Comparison of ENCODE assay signal across 6 cellular contexts in the genomic region with DNA sequence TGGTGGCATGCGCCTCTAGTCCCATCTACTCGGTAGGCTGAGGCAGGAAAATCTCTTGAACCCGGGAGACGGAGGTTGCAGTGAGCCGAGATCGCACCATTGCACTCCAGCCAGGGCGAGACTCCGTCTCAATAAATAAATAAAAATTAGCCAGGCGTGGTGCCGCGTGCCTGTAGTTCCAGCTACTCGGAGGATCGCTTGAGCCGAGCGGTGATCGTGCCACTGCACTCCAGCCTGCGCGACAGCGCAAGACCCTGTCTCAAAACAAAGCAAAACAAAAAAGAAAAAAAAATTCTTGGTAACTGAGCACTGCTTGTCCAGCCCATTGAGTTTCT. TPM values are rescaled to one million over a fixed set of nuclear protein-coding genes. Genes with fewer than 3 reads are reported as not detected.
DNase-seq lines count a peak whose midpoint lies in the region; TF ChIP-seq lines count a peak whose summit lies in the region.

No MANE protein-coding gene starts in this region.

- in situ Hi-C loops in ACHN (cut with HindIII; ENCODE audit: low pct_ligation_motif_present, low pct_unique_long_range_greater_than_20kb, low sequenced_read_pairs) = no loop called here

- H3K4me3 ChIP-seq in Peyer's patch (peak overlapping the region; percentile 71 to 94 (median 86)), fibroblast of pulmonary artery (replicated peaks; ENCODE audit: low read depth, low read length) (peak overlapping the region; percentile 98), stomach smooth muscle (ENCODE audit: low read length in 2 of 2) (peak overlapping the region; percentile 95 to 99)

- no peak for TF ChIP-seq POLR2A in Peyer's patch (IDR thresholded peaks at IDR 0.05)

- H3K4me1 ChIP-seq in Peyer's patch (peaks cover 0 to 23% (median 10%) of the 10 kb centered on the region in 4 donors), stomach smooth muscle (ENCODE audit: control insufficient read depth, insufficient read depth, low read length) (peaks cover 20% of the 10 kb centered on the region)

- no peaks in the 10 kb centered on the region for H3K27me3 ChIP-seq in Peyer's patch
- no peaks in the 10 kb centered on the region for H3K27me3 ChIP-seq in stomach smooth muscle (ENCODE audit: control insufficient read depth in 1 of 2, insufficient read depth in 2 of 2, low read length in 2 of 2)

- no peak for TF ChIP-seq CTCF in Peyer's patch (IDR thresholded peaks at IDR 0.05)
- no peak for TF ChIP-seq CTCF in fibroblast of pulmonary artery (IDR thresholded peaks at IDR 0.05; ENCODE audit: low read length, missing control alignments)

- peak overlapping the region; percentile 89 to 94 (median 91) for H3K27ac ChIP-seq in Peyer's patch
- H3K27ac ChIP-seq in stomach smooth muscle (ENCODE audit: low read length) = peak overlapping the region; percentile 89

- no peaks in the 10 kb centered on the region for H3K9me3 ChIP-seq in Peyer's patch
- no peaks in the 10 kb centered on the region for H3K9me3 ChIP-seq in stomach smooth muscle (ENCODE audit: control insufficient read depth in 2 of 2, low read length in 2 of 2)

- peak overlapping the region; percentile 91 to 95 for H3K9ac ChIP-seq in stomach smooth muscle (ENCODE audit: low read length in 2 of 2)

- peaks cover 0 to 54% (median 0%) of the 10 kb centered on the region in 3 donors for H3K36me3 ChIP-seq in Peyer's patch
- H3K36me3 ChIP-seq in stomach smooth muscle (ENCODE audit: control insufficient read depth in 2 of 2, insufficient read depth in 2 of 2, low read length in 2 of 2) = peaks cover 43 to 49% of the 10 kb centered on the region in 2 donors

- no peak for DNase-seq in Peyer's patch
- no peak for DNase-seq in fibroblast of pulmonary artery (ENCODE audit: low read depth)
- no peak for DNase-seq in ACHN
- no peak for DNase-seq in OCI-M2 (lab: John Stamatoyannopoulos, UW; ENCODE audit: unreplicated experiment)
- DNase-seq in EL = no peak

RNA-seq across cellular contexts. Expression of a gene that starts 0.7 kb away (rescaled TPM):
- total RNA-seq in Peyer's patch = 10 to 100 TPM; 31.3 to 66.8 (median 39.7) TPM

RNA-seq across cellular contexts. Expression of a gene that starts 9.4 kb away (rescaled TPM):
- 1 to 10 TPM in 3 of 4 donors, not detected in 1; 3.7 to 5.0 (median 3.8) TPM for total RNA-seq in Peyer's patch

RNA-seq across cellular contexts. Expression of a gene that starts 16.4 kb away (rescaled TPM):
- 100 to 1,000 TPM in 1 of 4 donors, 10 to 100 TPM in 3; 40.5 to 167 (median 82.8) TPM for total RNA-seq in Peyer's patch

RNA-seq across cellular contexts. Expression of a gene that starts 16.6 kb away (rescaled TPM):
- total RNA-seq in Peyer's patch = 10 to 100 TPM; 51.2 to 90.2 (median 69.6) TPM

RNA-seq across cellular contexts. Expression of a gene that starts 24.7 kb away (rescaled TPM):
- 10 to 100 TPM; 21.9 to 90.9 (median 42.2) TPM for total RNA-seq in Peyer's patch
